ENCODE assay signal across 20 cellular contexts in the genomic region with DNA sequence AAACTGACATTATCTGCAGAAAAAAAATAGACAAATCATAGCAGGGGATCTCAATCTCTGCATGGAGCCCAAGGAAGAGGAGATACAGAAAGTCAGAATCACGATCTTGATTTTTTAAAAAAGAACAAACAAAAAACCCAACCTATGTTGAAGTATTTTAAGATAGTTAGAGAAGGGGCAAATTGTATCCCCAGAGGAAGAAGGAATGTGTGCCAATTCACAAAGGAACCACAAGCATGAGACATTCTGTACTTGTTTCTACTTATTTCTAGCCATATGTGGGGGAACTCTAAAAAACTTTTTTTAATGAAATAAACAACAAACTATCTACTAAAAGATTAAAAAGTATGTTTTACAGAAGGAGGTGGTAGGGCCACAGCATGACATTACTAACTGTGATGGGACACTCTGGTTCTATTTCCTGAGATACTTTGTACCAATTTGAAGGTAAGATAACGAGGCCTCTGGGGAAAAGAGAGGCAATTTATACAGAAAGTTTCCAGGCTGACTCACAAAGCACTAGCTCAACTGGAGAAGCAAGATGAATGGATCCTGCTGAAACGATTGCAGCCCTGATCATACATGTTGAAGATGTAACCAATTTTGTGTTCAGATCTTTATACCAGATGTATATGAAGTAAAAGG. TPM values are rescaled to one million over a fixed set of nuclear protein-coding genes. Genes with fewer than 3 reads are reported as not detected.
A peak's percentile ranks its signal among the peaks of the same experiment; 100 is the strongest.
DNase-seq lines count a peak whose midpoint lies in the region; ATAC-seq, FAIRE-seq and TF ChIP-seq lines count a peak whose summit lies in the region.
"Had no signal": no experiment of that assay in that cellular context is flagged by ENCODE, and none has a peak within 500 bp of the region (broad histone marks: within the 10 kb centered on the region; RNA-seq: fewer than 3 reads in every experiment).

No MANE protein-coding gene starts in this region.

- H3K36me3 Mint-ChIP-seq in nephron progenitor cell (ENCODE audit: low read depth), result no peaks in the 10 kb centered on the region
- H3K36me3 Mint-ChIP-seq: naive thymus-derived CD8-positive, alpha-beta T cell; WTC11 had no signal

- no TSS peak for BruUV-seq in A673 (replicated peaks; lab: Mats Ljungman, UMichigan)

- H3K79me1 ChIP-seq in mesendoderm (ENCODE audit: low read length), result no peaks in the 10 kb centered on the region

- H3K36me3 ChIP-seq in A673 (ENCODE audit: insufficient read depth, low read length, poor library complexity, severe bottlenecking) (no peaks in the 10 kb centered on the region), mesendoderm (ENCODE audit: control insufficient read depth, insufficient read depth, low read length) (no peaks in the 10 kb centered on the region), right lobe of liver (no peaks in the 10 kb centered on the region)
- H3K36me3 ChIP-seq: colonic mucosa, left lung, transverse colon had no signal

- peaks cover 5% of the 10 kb centered on the region for H3K4me1 Mint-ChIP-seq in nephron progenitor cell

- no peak overlapping the region for H2BK15ac ChIP-seq in mesendoderm (replicated peaks; ENCODE audit: low read depth)

- no peak overlapping the region for H3K18ac ChIP-seq in mesendoderm (ENCODE audit: low read length)

- ATAC-seq in HG03469 (IDR thresholded peaks at IDR 0.05; ENCODE audit: unreplicated experiment), result no peak
- no peak for ATAC-seq in HG02798 (IDR thresholded peaks at IDR 0.05; ENCODE audit: poor library complexity, unreplicated experiment)
- no peak for ATAC-seq in right lobe of liver
- ATAC-seq: left lung; naive thymus-derived CD8-positive, alpha-beta T cell; WTC11 had no signal

- in situ Hi-C loops in astrocyte of the spinal cord (cut with HindIII; ENCODE audit: low sequenced_read_pairs), result no loop called here

- H3K27ac ChIP-seq in A673 (ENCODE audit: low read depth, low read length, poor library complexity, severe bottlenecking), result no peak overlapping the region
- H3K27ac ChIP-seq in mesendoderm (ENCODE audit: low read depth, low read length), result no peak overlapping the region
- no peak overlapping the region for H3K27ac ChIP-seq in right lobe of liver
- H3K27ac ChIP-seq: colonic mucosa, transverse colon had no signal

- no peak overlapping the region for H2BK5ac ChIP-seq in mesendoderm (ENCODE audit: low read length)

- DNase-seq in A673 (ENCODE audit: low spot score) (peak; percentile 52), H54 (ENCODE audit: insufficient read length, low spot score) (no peak), astrocyte of the spinal cord (ENCODE audit: low read depth, low spot score) (peak; percentile 76), mesendoderm (peak; percentile 14), nephron progenitor cell (no peak), right lobe of liver (no peak)
- DNase-seq: activated naive CD4-positive, alpha-beta T cell; colonic mucosa; erythroblast; H7; KG1; left lung; naive thymus-derived CD8-positive, alpha-beta T cell; NCI-H1694 treated with DMSO at 0.1 percent for 48 hours; NCI-H524; stimulated activated CD4-positive, alpha-beta T cell treated with anti-CD3 and anti-CD28 coated beads, Interleukin-1b, Interleukin-23, amount 100 ng/mL, for 48 hours; transverse colon had no signal

- H3K27me3 ChIP-seq in A673 (replicated peaks; ENCODE audit: insufficient read depth, low read depth, low read length, poor library complexity) (no peaks in the 10 kb centered on the region), mesendoderm (ENCODE audit: insufficient read depth, low read length, poor library complexity) (no peaks in the 10 kb centered on the region), right lobe of liver (no peaks in the 10 kb centered on the region)
- H3K27me3 ChIP-seq: colonic mucosa, left lung, transverse colon had no signal

- no peak overlapping the region for H3K23ac ChIP-seq in mesendoderm (ENCODE audit: low read length)

- H3K4me3 ChIP-seq in A673 (ENCODE audit: low read depth, low read length, poor library complexity, severe bottlenecking) (no peak overlapping the region), astrocyte of the spinal cord (ENCODE audit: low read depth, low read length) (no peak overlapping the region), mesendoderm (ENCODE audit: low read length) (no peak overlapping the region), right lobe of liver (no peak overlapping the region)
- H3K4me3 ChIP-seq: colonic mucosa, left lung, transverse colon had no signal

- no peak overlapping the region for H3K4ac ChIP-seq in mesendoderm (ENCODE audit: low read depth, low read length)

- no peaks in the 10 kb centered on the region for H3K9me3 Mint-ChIP-seq in nephron progenitor cell
- H3K9me3 Mint-ChIP-seq: naive thymus-derived CD8-positive, alpha-beta T cell; WTC11 had no signal

- peak; percentile 36 for FAIRE-seq in H54 (lab: Jason Lieb, UNC)

- TF ChIP-seq POLR2A in H54 (IDR thresholded peaks at IDR 0.05; ENCODE audit: low read depth, low read length) (no peak), right lobe of liver (IDR thresholded peaks at IDR 0.05) (no peak)

- no peaks in the 10 kb centered on the region for H3K27me3 Mint-ChIP-seq in nephron progenitor cell (ENCODE audit: low read depth, poor library complexity)

- H2BK120ac ChIP-seq in mesendoderm (ENCODE audit: low read depth, low read length), result no peak overlapping the region

- H3K79me2 ChIP-seq in mesendoderm (ENCODE audit: control insufficient read depth, insufficient read depth, low read length), result no peaks in the 10 kb centered on the region

- no peak overlapping the region for H3K56ac ChIP-seq in mesendoderm (ENCODE audit: low read length)

- POLR2A ChIA-PET in A673 (lab: Charles Lee; ENCODE audit: low non-redundant PET), result no interaction called here

- no peak overlapping the region for H3K27ac Mint-ChIP-seq in nephron progenitor cell
- H3K27ac Mint-ChIP-seq: WTC11 had no signal

- TF ChIP-seq CTCF in A673 (conservative IDR thresholded peaks at IDR 0.05; ENCODE audit: low read depth, low read length), result no peak
- TF ChIP-seq CTCF in astrocyte of the spinal cord (IDR thresholded peaks at IDR 0.05; ENCODE audit: low read depth, low read length), result no peak
- TF ChIP-seq CTCF in nephron progenitor cell (IDR thresholded peaks at IDR 0.05), result no peak
- no peak for TF ChIP-seq CTCF in right lobe of liver (IDR thresholded peaks at IDR 0.05)

- no peak overlapping the region for H2AK5ac ChIP-seq in mesendoderm (ENCODE audit: low read length)

- CTCF ChIA-PET in A673 (lab: Charles Lee), result no interaction called here

- no peak overlapping the region for H3K9ac ChIP-seq in mesendoderm (ENCODE audit: low read length)

- no peak overlapping the region for H3K4me3 Mint-ChIP-seq in nephron progenitor cell
- H3K4me3 Mint-ChIP-seq: naive thymus-derived CD8-positive, alpha-beta T cell; WTC11 had no signal

- no peak overlapping the region for H4K8ac ChIP-seq in mesendoderm (ENCODE audit: low read depth, low read length)

- WGBS in mesendoderm (ENCODE audit: extremely low coverage, insufficient coverage, low lambda C conversion rate), result no CpG with 5 or more reads among the region's 3 CpGs
- 60% methylated on average over 3 of the region's 3 CpGs for WGBS in right lobe of liver (ENCODE audit: insufficient coverage, low coverage, low lambda C conversion rate, missing lambda C conversion rate)

- H3K9me3 ChIP-seq in A673 (ENCODE audit: low read depth, low read length, poor library complexity, severe bottlenecking) (no peaks in the 10 kb centered on the region), right lobe of liver (no peaks in the 10 kb centered on the region)
- H3K9me3 ChIP-seq: colonic mucosa, left lung, transverse colon had no signal

- intact Hi-C loops in A673 (cut with micrococcal nuclease; ENCODE audit: unreplicated experiment) (no loop called here), right lobe of liver (cut with DNase I) (no loop called here)

- H3K4me2 ChIP-seq in mesendoderm (ENCODE audit: low read length), result no peak overlapping the region

- H3K4me1 ChIP-seq in A673 (ENCODE audit: insufficient read depth, low read length, poor library complexity, severe bottlenecking), result peaks cover 29% of the 10 kb centered on the region
- H3K4me1 ChIP-seq in mesendoderm (ENCODE audit: control insufficient read depth, low read depth, low read length), result no peaks in the 10 kb centered on the region
- peaks cover 0 to 14% (median 4%) of the 10 kb centered on the region in 4 donors for H3K4me1 ChIP-seq in right lobe of liver
- H3K4me1 ChIP-seq: colonic mucosa, transverse colon had no signal

- no peak overlapping the region for H4K5ac ChIP-seq in mesendoderm (ENCODE audit: low read length)

RNA-seq across cellular contexts. Expression of a gene that starts 22.5 kb away (rescaled TPM):
- total RNA-seq in A673 (2021), result not detected in 2 replicates
- polyA plus RNA-seq in mesendoderm (2013, experiment 1 of 2), result not detected
- not detected for polyA plus RNA-seq in mesendoderm (2013, experiment 2 of 2)
- 1 to 10 TPM in 4 of 6 experiments, under 1 TPM in 2; 0.22 to 5.0 (median 1.3) TPM for total RNA-seq in right lobe of liver
- total RNA-seq: H7; naive thymus-derived CD8-positive, alpha-beta T cell; WTC11 had no signal

RNA-seq across cellular contexts. Expression of a gene that starts 37.5 kb away (rescaled TPM):
- total RNA-seq in A673 (2021) (31.6 and 37.1 TPM in 2 replicates), right lobe of liver (100 to 1,000 TPM; 102 to 253 (median 142) TPM)
- polyA plus RNA-seq in mesendoderm (2013, experiment 1 of 2), result 6.0 TPM
- 5.9 TPM for polyA plus RNA-seq in mesendoderm (2013, experiment 2 of 2)

Comparison
In these comparisons a context has a peak if more than half of its experiments do, and no peak if none do; other contexts are left out.
1. DNase-seq: peak in A673 (single experiment), astrocyte of the spinal cord (single experiment) and mesendoderm (single experiment); none in H54 (single experiment), nephron progenitor cell (single experiment) and right lobe of liver (0 of 3).